9 cellular contexts compared by ENCODE assay signal in genomic region chr4:99705891-99706290, GRCh38. TPM values are rescaled to one million over a fixed set of nuclear protein-coding genes. Genes with fewer than 3 reads are reported as not detected.
"Had no signal": no experiment of that assay in that cellular context is flagged by ENCODE, and none has a peak within 500 bp of the region (broad histone marks: within the 10 kb centered on the region; RNA-seq: fewer than 3 reads in every experiment).

No MANE protein-coding gene starts in this region.

- H3K4me3 ChIP-seq: GM12878 had no signal

- FAIRE-seq: G401.6, GM12878, GM12891, GM12892, GM18507, GM19239 had no signal

- DNase-seq: GDM1, GF-D8 had no signal

- ATAC-seq: GM12878 had no signal

RNA-seq across cellular contexts. Expression of gene C4orf54, which starts 48.3 kb away (rescaled TPM):
- total RNA-seq: G401, GM12878 had no signal
